ENCODE assay signal across 1 cellular context in the genomic region with DNA sequence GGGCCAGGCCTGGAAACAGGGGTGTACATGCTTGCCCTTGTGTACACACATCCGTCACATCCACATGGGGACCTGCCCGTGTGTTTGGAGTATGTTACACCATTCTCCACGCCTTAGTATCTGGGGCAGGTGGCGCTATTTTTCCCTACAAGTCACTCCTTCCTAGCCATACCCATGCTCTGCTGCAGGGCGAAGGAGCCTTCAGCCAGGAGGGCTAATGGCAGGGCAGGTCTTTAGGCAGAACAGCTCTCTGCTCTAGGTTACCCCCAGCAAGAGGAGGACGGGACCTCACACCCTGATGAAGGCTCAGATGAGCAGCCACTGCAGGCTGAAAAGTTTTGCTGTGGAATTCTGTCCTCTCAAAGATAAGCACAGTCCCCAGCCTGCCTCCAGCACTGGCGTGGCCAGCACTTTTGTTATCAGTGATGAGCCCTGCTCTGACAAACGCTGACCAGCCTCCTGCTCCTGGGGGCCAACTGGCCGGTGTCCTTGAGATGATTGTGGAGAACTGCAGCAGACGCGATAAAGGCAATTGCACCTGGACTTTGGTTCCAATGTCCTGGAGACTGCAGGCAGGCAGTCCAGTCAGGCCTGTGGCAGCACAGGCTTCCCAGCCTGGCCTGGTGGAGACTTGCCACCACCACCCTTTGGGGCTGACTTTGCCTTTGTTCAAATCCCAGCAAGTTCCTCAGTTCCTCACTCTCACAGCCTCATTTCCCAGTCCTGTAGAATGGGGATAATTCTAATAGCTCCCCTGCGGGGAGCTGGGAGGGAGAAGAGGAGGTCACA.
TF ChIP-seq lines count a peak whose summit lies in the region.

No MANE protein-coding gene starts in this region.

TF ChIP-seq in H1, 55 proteins besides CTCF, POLR2A, EP300 and RAD21:
- no peak for TF ChIP-seq RNF2 (IDR thresholded peaks at IDR 0.05; ENCODE audit: borderline replicate concordance, low read depth, low read length, missing control alignments, poor library complexity, severe bottlenecking)
- no peak for TF ChIP-seq TEAD4 (IDR thresholded peaks at IDR 0.05; ENCODE audit: low read depth, low read length)
- no peak for TF ChIP-seq POU5F1 (IDR thresholded peaks at IDR 0.05; ENCODE audit: low read depth, low read length)
- TF ChIP-seq, protein P1, sequence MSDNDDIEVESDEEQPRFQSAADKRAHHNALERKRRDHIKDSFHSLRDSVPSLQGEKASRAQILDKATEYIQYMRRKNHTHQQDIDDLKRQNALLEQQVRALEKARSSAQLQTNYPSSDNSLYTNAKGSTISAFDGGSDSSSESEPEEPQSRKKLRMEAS (IDR thresholded peaks at IDR 0.05), result peak; percentile 57; the same call in 1 of the 2 replicates
- TF ChIP-seq RFX5 (IDR thresholded peaks at IDR 0.05; ENCODE audit: borderline replicate concordance, low read depth, low read length), result no peak
- no peak for TF ChIP-seq CBX8 (IDR thresholded peaks at IDR 0.05; ENCODE audit: borderline replicate concordance, low read depth, low read length)
- TF ChIP-seq SP1 (IDR thresholded peaks at IDR 0.05; ENCODE audit: low read depth, low read length), result no peak
- TF ChIP-seq, protein P2, sequence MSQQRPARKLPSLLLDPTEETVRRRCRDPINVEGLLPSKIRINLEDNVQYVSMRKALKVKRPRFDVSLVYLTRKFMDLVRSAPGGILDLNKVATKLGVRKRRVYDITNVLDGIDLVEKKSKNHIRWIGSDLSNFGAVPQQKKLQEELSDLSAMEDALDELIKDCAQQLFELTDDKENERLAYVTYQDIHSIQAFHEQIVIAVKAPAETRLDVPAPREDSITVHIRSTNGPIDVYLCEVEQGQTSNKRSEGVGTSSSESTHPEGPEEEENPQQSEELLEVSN (IDR thresholded peaks at IDR 0.05), result peak; percentile 51; the same call in 1 of the 2 replicates
- TF ChIP-seq HDAC2 (IDR thresholded peaks at IDR 0.05; ENCODE audit: borderline replicate concordance in 1 of 2, low read depth in 2 of 2, low read length in 2 of 2), result no peak
- no peak for TF ChIP-seq CHD1 (IDR thresholded peaks at IDR 0.05; ENCODE audit: low read depth, low read length)
- TF ChIP-seq CREB1 (IDR thresholded peaks at IDR 0.05), result no peak
- TF ChIP-seq, protein P3, sequence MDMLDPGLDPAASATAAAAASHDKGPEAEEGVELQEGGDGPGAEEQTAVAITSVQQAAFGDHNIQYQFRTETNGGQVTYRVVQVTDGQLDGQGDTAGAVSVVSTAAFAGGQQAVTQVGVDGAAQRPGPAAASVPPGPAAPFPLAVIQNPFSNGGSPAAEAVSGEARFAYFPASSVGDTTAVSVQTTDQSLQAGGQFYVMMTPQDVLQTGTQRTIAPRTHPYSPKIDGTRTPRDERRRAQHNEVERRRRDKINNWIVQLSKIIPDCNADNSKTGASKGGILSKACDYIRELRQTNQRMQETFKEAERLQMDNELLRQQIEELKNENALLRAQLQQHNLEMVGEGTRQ (IDR thresholded peaks at IDR 0.05; ENCODE audit: low read length), result no peak
- TF ChIP-seq JUND (IDR thresholded peaks at IDR 0.05; ENCODE audit: low read length), result no peak
- TF ChIP-seq GABPA (IDR thresholded peaks at IDR 0.05; ENCODE audit: borderline replicate concordance, insufficient read depth, low read length), result no peak
- TF ChIP-seq KDM4A (IDR thresholded peaks at IDR 0.05; ENCODE audit: low read depth, low read length, severe bottlenecking), result no peak
